11 cellular contexts compared by ENCODE assay signal in genomic region chr14:67269338-67270060, GRCh38. TPM values are rescaled to one million over a fixed set of nuclear protein-coding genes. Genes with fewer than 3 reads are reported as not detected.
DNase-seq lines count a peak whose midpoint lies in the region; ATAC-seq and TF ChIP-seq lines count a peak whose summit lies in the region.
"Had no signal": no experiment of that assay in that cellular context is flagged by ENCODE, and none has a peak within 500 bp of the region (broad histone marks: within the 10 kb centered on the region; RNA-seq: fewer than 3 reads in every experiment).

No MANE protein-coding gene starts in this region.

- no peak for ATAC-seq in GM18909 (IDR thresholded peaks at IDR 0.05; ENCODE audit: poor library complexity, unreplicated experiment)

- H3K27me3 ChIP-seq in skeletal muscle tissue (ENCODE audit: control insufficient read depth in 3 of 3, insufficient read depth in 3 of 3, low read length in 3 of 3): no peaks in the 10 kb centered on the region
- H3K27me3 ChIP-seq in testis: no peaks in the 10 kb centered on the region

- WGBS in testis, 2 donors: 48 to 57% methylated on average over 3 of the region's 3 CpGs

- no peak for TF ChIP-seq CTCF in coronary artery (IDR thresholded peaks at IDR 0.05)
- no peak for TF ChIP-seq CTCF in testis (IDR thresholded peaks at IDR 0.05)

- no peak for TF ChIP-seq POLR2A in testis (IDR thresholded peaks at IDR 0.05)

- H3K27ac ChIP-seq in coronary artery: peak overlapping the region in 1 of 2 donors; percentile 47
- peak overlapping the region; percentile 37 for H3K27ac ChIP-seq in skeletal muscle tissue (ENCODE audit: low read depth, low read length)
- H3K27ac ChIP-seq in testis: no peak overlapping the region
- H3K27ac ChIP-seq: VCaP had no signal

- peak overlapping the region; percentile 47 for H3K4me3 ChIP-seq in coronary artery
- H3K4me3 ChIP-seq in skeletal muscle tissue (ENCODE audit: low read length in 3 of 3): peak overlapping the region in 1 of 3 donors; percentile 41
- H3K4me3 ChIP-seq in testis: no peak overlapping the region

- H3K9me3 ChIP-seq in skeletal muscle tissue (ENCODE audit: control insufficient read depth in 3 of 3, low read length in 3 of 3): no peaks in the 10 kb centered on the region
- no peaks in the 10 kb centered on the region for H3K9me3 ChIP-seq in testis

- peaks cover 13 to 18% (median 13%) of the 10 kb centered on the region in 3 donors for H3K4me1 ChIP-seq in skeletal muscle tissue (ENCODE audit: control insufficient read depth in 3 of 3, insufficient read depth in 3 of 3, low read length in 3 of 3)
- peaks cover 13% of the 10 kb centered on the region for H3K4me1 ChIP-seq in testis

- DNase-seq in HCEC 1CT (peak; percentile 89), coronary artery (ENCODE audit: low spot score) (no peak), kidney tubule cell (ENCODE audit: low spot score) (peak; percentile 55), testis (no peak), activated gamma-delta T cell (lab: John Stamatoyannopoulos, UW) (no peak), amygdala (lab: John Stamatoyannopoulos, UW) (no peak)
- DNase-seq: effector memory CD4-positive, alpha-beta T cell; NCI-H187 had no signal

- H3K36me3 ChIP-seq in skeletal muscle tissue (ENCODE audit: control insufficient read depth in 3 of 3, insufficient read depth in 3 of 3, low read length in 3 of 3): no peaks in the 10 kb centered on the region
- H3K36me3 ChIP-seq in testis (ENCODE audit: low read depth, missing control alignments): no peaks in the 10 kb centered on the region

- intact Hi-C loops in testis (cut with DNase I; ENCODE audit: low total_unique reads): no loop called here

- H3K9ac ChIP-seq in skeletal muscle tissue (ENCODE audit: low read depth in 1 of 3, low read length in 3 of 3): no peak overlapping the region

RNA-seq across cellular contexts. Expression of gene PALS1, which starts 28.3 kb away (rescaled TPM):
- total RNA-seq in skeletal muscle tissue: 15.7 TPM
- total RNA-seq in testis: 10 to 100 TPM; 25.4 to 27.3 TPM
- 13.5 TPM for polyA plus RNA-seq in testis (ENCODE audit: insufficient read depth, low read depth, low replicate concordance)

Comparison
In these comparisons a context has a peak if more than half of its experiments do, and no peak if none do; other contexts are left out.
1. DNase-seq: peak in HCEC 1CT (single experiment) and kidney tubule cell (single experiment); none in coronary artery (single experiment), testis (single experiment), activated gamma-delta T cell (single experiment) and amygdala (0 of 56).